In the genomic region with DNA sequence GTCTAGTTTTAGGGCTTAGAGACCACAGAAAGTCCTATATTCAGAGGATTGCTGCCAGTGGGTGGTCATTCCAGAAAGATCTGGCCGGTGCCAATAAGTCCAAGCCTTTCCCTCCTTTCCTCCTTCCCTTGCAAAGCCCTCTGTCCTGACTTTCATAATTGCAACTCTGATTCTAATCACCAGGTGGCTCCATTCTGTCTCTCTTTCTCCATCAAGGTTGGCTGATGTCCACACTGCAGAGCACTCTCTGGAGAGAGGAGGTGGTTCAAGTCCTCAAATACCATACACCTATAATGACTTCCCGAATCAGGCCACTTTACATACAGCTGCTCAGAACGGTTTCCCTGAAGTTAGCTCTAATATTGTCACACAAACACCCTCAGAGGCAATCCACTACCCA, we compare ENCODE assay signal across 8 cellular contexts. TPM values are rescaled to one million over a fixed set of nuclear protein-coding genes. Genes with fewer than 3 reads are reported as not detected.
DNase-seq lines count a peak whose midpoint lies in the region; ATAC-seq and TF ChIP-seq lines count a peak whose summit lies in the region.

No MANE protein-coding gene starts in this region.

- H3K27me3 ChIP-seq in hepatocyte (no peaks in the 10 kb centered on the region), ascending aorta (no peaks in the 10 kb centered on the region)

- no peaks in the 10 kb centered on the region for H3K9me2 ChIP-seq in hepatocyte (replicated peaks; ENCODE audit: insufficient read depth)

- ATAC-seq in HG02798 (IDR thresholded peaks at IDR 0.05; ENCODE audit: poor library complexity, unreplicated experiment) (peak; percentile 54), GM21576 (IDR thresholded peaks at IDR 0.05; ENCODE audit: unreplicated experiment) (no peak)

- H3K9me3 ChIP-seq in hepatocyte (ENCODE audit: low read depth) (no peaks in the 10 kb centered on the region), ascending aorta (no peaks in the 10 kb centered on the region)

- no peaks in the 10 kb centered on the region for H4K20me1 ChIP-seq in hepatocyte (ENCODE audit: insufficient read depth, poor library complexity, severe bottlenecking)

- CTCF ChIA-PET in Calu3 (lab: Charles Lee): no interaction called here
- CTCF ChIA-PET in activated CD4-positive, alpha-beta T cell treated with anti-CD3 and anti-CD28 coated beads, Interleukin-2, amount 10 ng/mL, durations not matched to agents 7 days and 5 days (lab: Charles Lee): no interaction called here

- no peak overlapping the region for H3K4me3 Mint-ChIP-seq in Calu3 (ENCODE audit: low read depth, unreplicated experiment)
- no peak overlapping the region for H3K4me3 Mint-ChIP-seq in activated CD4-positive, alpha-beta T cell treated with anti-CD3 and anti-CD28 coated beads, Interleukin-2, amount 10 ng/mL, durations not matched to agents 7 days and 5 days

- H3K79me2 ChIP-seq in hepatocyte: no peaks in the 10 kb centered on the region

- DNase-seq in Calu3 (peak; percentile 23), OCI-M1 (lab: John Stamatoyannopoulos, UW) (peak; percentile 35), hepatocyte (ENCODE audit: low spot score) (no peak), ascending aorta (ENCODE audit: low spot score in 2 of 2) (no peak)
- no peak for DNase-seq in activated T-cell treated with anti-CD3 and anti-CD28 coated beads, Interleukin-2, amount 50 U/mL, for 1 hour
- no peak for DNase-seq in activated CD4-positive, alpha-beta T cell treated with anti-CD3 and anti-CD28 coated beads, Interleukin-2, amount 10 ng/mL, durations not matched to agents 7 days and 5 days

- POLR2A ChIA-PET in activated CD4-positive, alpha-beta T cell treated with anti-CD3 and anti-CD28 coated beads, Interleukin-2, amount 10 ng/mL, durations not matched to agents 7 days and 5 days (lab: Charles Lee): no interaction called here

- TF ChIP-seq CTCF in Calu3 (IDR thresholded peaks at IDR 0.05; ENCODE audit: unreplicated experiment): no peak
- TF ChIP-seq CTCF in hepatocyte (IDR thresholded peaks at IDR 0.05; ENCODE audit: poor library complexity): peak; percentile 12
- no peak for TF ChIP-seq CTCF in ascending aorta (IDR thresholded peaks at IDR 0.05)

- H3K9me3 Mint-ChIP-seq in Calu3 (ENCODE audit: low read depth, unreplicated experiment): no peaks in the 10 kb centered on the region
- no peaks in the 10 kb centered on the region for H3K9me3 Mint-ChIP-seq in activated CD4-positive, alpha-beta T cell treated with anti-CD3 and anti-CD28 coated beads, Interleukin-2, amount 10 ng/mL, durations not matched to agents 7 days and 5 days

- intact Hi-C loops in Calu3 (cut with micrococcal nuclease; ENCODE audit: unreplicated experiment) (loop anchor here (2.0 kb wide), 1 partner anchor 340 kb away; no protein-coding TSS in a partner anchor), ascending aorta (cut with DNase I) (no loop called here)

- no peak overlapping the region for H2AFZ ChIP-seq in hepatocyte

- 71% methylated on average over 3 of the region's 3 CpGs for WGBS in hepatocyte (ENCODE audit: low lambda C conversion rate, missing lambda C conversion rate)

- H3K27ac ChIP-seq in hepatocyte: no peak overlapping the region
- no peak overlapping the region for H3K27ac ChIP-seq in ascending aorta

- no peak overlapping the region for H3K4me2 ChIP-seq in hepatocyte

- BruUV-seq in Calu3 (replicated peaks; lab: Mats Ljungman, UMichigan): no TSS peak

- H3K36me3 ChIP-seq in hepatocyte (replicated peaks; ENCODE audit: insufficient read depth, low read depth) (no peaks in the 10 kb centered on the region), ascending aorta (no peaks in the 10 kb centered on the region)

- no peaks in the 10 kb centered on the region for H3K4me1 Mint-ChIP-seq in Calu3 (ENCODE audit: low read depth, unreplicated experiment)
- no peaks in the 10 kb centered on the region for H3K4me1 Mint-ChIP-seq in activated CD4-positive, alpha-beta T cell treated with anti-CD3 and anti-CD28 coated beads, Interleukin-2, amount 10 ng/mL, durations not matched to agents 7 days and 5 days

- no peaks in the 10 kb centered on the region for H3K36me3 Mint-ChIP-seq in Calu3 (ENCODE audit: insufficient read depth, unreplicated experiment)
- H3K36me3 Mint-ChIP-seq in activated CD4-positive, alpha-beta T cell treated with anti-CD3 and anti-CD28 coated beads, Interleukin-2, amount 10 ng/mL, durations not matched to agents 7 days and 5 days (ENCODE audit: low read depth): no peaks in the 10 kb centered on the region

- H3K27me3 Mint-ChIP-seq in Calu3 (ENCODE audit: unreplicated experiment): no peaks in the 10 kb centered on the region
- H3K27me3 Mint-ChIP-seq in activated CD4-positive, alpha-beta T cell treated with anti-CD3 and anti-CD28 coated beads, Interleukin-2, amount 10 ng/mL, durations not matched to agents 7 days and 5 days: no peaks in the 10 kb centered on the region

- H3K4me3 ChIP-seq in hepatocyte: no peak overlapping the region
- no peak overlapping the region for H3K4me3 ChIP-seq in ascending aorta

- no peak overlapping the region for H3K27ac Mint-ChIP-seq in Calu3 (ENCODE audit: unreplicated experiment)
- H3K27ac Mint-ChIP-seq in activated CD4-positive, alpha-beta T cell treated with anti-CD3 and anti-CD28 coated beads, Interleukin-2, amount 10 ng/mL, durations not matched to agents 7 days and 5 days: no peak overlapping the region

- H3K4me1 ChIP-seq in hepatocyte (ENCODE audit: insufficient read depth) (no peaks in the 10 kb centered on the region), ascending aorta (no peaks in the 10 kb centered on the region)

RNA-seq across cellular contexts. Expression of a gene that starts 22.4 kb away (rescaled TPM):
- total RNA-seq in Calu3 (2022) (1.5 and 1.8 TPM in 2 replicates), hepatocyte (5.0 and 8.3 TPM in 2 replicates), ascending aorta (7.3 TPM)
- polyA plus RNA-seq in hepatocyte: 5.2 and 6.2 TPM in 2 replicates
- total RNA-seq in activated CD4-positive, alpha-beta T cell treated with anti-CD3 and anti-CD28 coated beads, Interleukin-2, amount 10 ng/mL, durations not matched to agents 7 days and 5 days: 1 to 10 TPM in 1 of 2 experiments, under 1 TPM in 1; 0.96 to 1.3 TPM

RNA-seq across cellular contexts. Expression of a gene that starts 54.9 kb away (rescaled TPM):
- 71.8 and 74.2 TPM in 2 replicates for total RNA-seq in Calu3 (2022)
- total RNA-seq in hepatocyte: 74.4 and 76.0 TPM in 2 replicates
- polyA plus RNA-seq in hepatocyte: 103 and 112 TPM in 2 replicates
- 21.4 TPM for total RNA-seq in ascending aorta
- total RNA-seq in activated CD4-positive, alpha-beta T cell treated with anti-CD3 and anti-CD28 coated beads, Interleukin-2, amount 10 ng/mL, durations not matched to agents 7 days and 5 days: 10 to 100 TPM; 41.7 to 46.9 TPM

RNA-seq across cellular contexts. Expression of a gene that starts 55.2 kb away (rescaled TPM):
- total RNA-seq in Calu3 (2022) (61.2 and 63.6 TPM in 2 replicates), hepatocyte (134 and 147 TPM in 2 replicates), ascending aorta (9.0 TPM)
- polyA plus RNA-seq in hepatocyte: 86.4 and 96.5 TPM in 2 replicates
- total RNA-seq in activated CD4-positive, alpha-beta T cell treated with anti-CD3 and anti-CD28 coated beads, Interleukin-2, amount 10 ng/mL, durations not matched to agents 7 days and 5 days: 10 to 100 TPM; 28.9 to 29.5 TPM

Comparison
In these comparisons a context has a peak if more than half of its experiments do, and no peak if none do; other contexts are left out.
1. DNase-seq: peak in Calu3 (single experiment) and OCI-M1 (single experiment); none in hepatocyte (single experiment), activated T-cell treated with anti-CD3 and anti-CD28 coated beads, Interleukin-2, amount 50 U/mL, for 1 hour (single experiment), ascending aorta (0 of 2) and activated CD4-positive, alpha-beta T cell treated with anti-CD3 and anti-CD28 coated beads, Interleukin-2, amount 10 ng/mL, durations not matched to agents 7 days and 5 days (single experiment).